ENCODE assay signal across 1 cellular context in genomic region chr21:44333701-44334636, GRCh38.
TF ChIP-seq lines count a peak whose summit lies in the region.

No MANE protein-coding gene starts in this region.

TF ChIP-seq in HepG2, 621 proteins besides CTCF, POLR2A, EP300 and RAD21:
- TF ChIP-seq SIX4 (CRISPR knock-in tag; IDR thresholded peaks at IDR 0.05) (no peak), AGO2 (optimal IDR thresholded peaks at IDR 0.05; ENCODE audit: low read depth, low read length) (peak; percentile 48)
